ENCODE assay signal across 9 cellular contexts in genomic region chr4:140807491-140808257, GRCh38. TPM values are rescaled to one million over a fixed set of nuclear protein-coding genes. Genes with fewer than 3 reads are reported as not detected.
DNase-seq lines count a peak whose midpoint lies in the region; ATAC-seq, FAIRE-seq and TF ChIP-seq lines count a peak whose summit lies in the region.
"Had no signal": no experiment of that assay in that cellular context is flagged by ENCODE, and none has a peak within 500 bp of the region (broad histone marks: within the 10 kb centered on the region; RNA-seq: fewer than 3 reads in every experiment).

No MANE protein-coding gene starts in this region.

- H3K9me3 Mint-ChIP-seq in astrocyte (ENCODE audit: unreplicated experiment): no peaks in the 10 kb centered on the region
- no peaks in the 10 kb centered on the region for H3K9me3 Mint-ChIP-seq in activated CD4-positive, alpha-beta T cell treated with anti-CD3 and anti-CD28 coated beads, Interleukin-2, amount 10 ng/mL, durations not matched to agents 24 days and 14 days
- no peaks in the 10 kb centered on the region for H3K9me3 Mint-ChIP-seq in activated CD8-positive, alpha-beta memory T cell treated with anti-CD3 and anti-CD28 coated beads, Interleukin-2, amount 10 ng/mL, durations not matched to agents 7 days and 5 days (ENCODE audit: low read depth)

- H3K27me3 ChIP-seq in astrocyte (ENCODE audit: insufficient read depth, low read length) (peaks cover 6% of the 10 kb centered on the region), upper lobe of right lung (no peaks in the 10 kb centered on the region)

- DNase-seq in Right ventricle myocardium inferior (ENCODE audit: missing footprints) (no peak), cardiac septum (ENCODE audit: low spot score) (no peak), astrocyte (ENCODE audit: low read depth) (peak; percentile 44), upper lobe of right lung (no peak)
- no peak for DNase-seq in stimulated activated CD4-positive, alpha-beta T cell treated with anti-CD3 and anti-CD28 coated beads, Interleukin-15, amount 100 ng/mL, for 24 hours
- DNase-seq in activated CD4-positive, alpha-beta T cell treated with anti-CD3 and anti-CD28 coated beads, Interleukin-2, amount 10 ng/mL, durations not matched to agents 24 days and 14 days: no peak
- no peak for DNase-seq in activated CD8-positive, alpha-beta memory T cell treated with anti-CD3 and anti-CD28 coated beads, Interleukin-2, amount 10 ng/mL, durations not matched to agents 7 days and 5 days
- DNase-seq: NCI-H1105 treated with DMSO at 0.1 percent for 48 hours had no signal

- H3K27me3 Mint-ChIP-seq in astrocyte (ENCODE audit: low read depth, unreplicated experiment): peaks cover 7% of the 10 kb centered on the region
- H3K27me3 Mint-ChIP-seq in activated CD4-positive, alpha-beta T cell treated with anti-CD3 and anti-CD28 coated beads, Interleukin-2, amount 10 ng/mL, durations not matched to agents 24 days and 14 days: no peaks in the 10 kb centered on the region
- no peaks in the 10 kb centered on the region for H3K27me3 Mint-ChIP-seq in activated CD8-positive, alpha-beta memory T cell treated with anti-CD3 and anti-CD28 coated beads, Interleukin-2, amount 10 ng/mL, durations not matched to agents 7 days and 5 days

- no peaks in the 10 kb centered on the region for H4K20me1 ChIP-seq in astrocyte (ENCODE audit: insufficient read depth, low read length)

- H3K36me3 Mint-ChIP-seq in astrocyte (ENCODE audit: low read depth, unreplicated experiment): no peaks in the 10 kb centered on the region
- no peaks in the 10 kb centered on the region for H3K36me3 Mint-ChIP-seq in activated CD4-positive, alpha-beta T cell treated with anti-CD3 and anti-CD28 coated beads, Interleukin-2, amount 10 ng/mL, durations not matched to agents 24 days and 14 days (ENCODE audit: low read depth)
- no peaks in the 10 kb centered on the region for H3K36me3 Mint-ChIP-seq in activated CD8-positive, alpha-beta memory T cell treated with anti-CD3 and anti-CD28 coated beads, Interleukin-2, amount 10 ng/mL, durations not matched to agents 7 days and 5 days

- CTCF ChIA-PET in activated CD8-positive, alpha-beta memory T cell treated with anti-CD3 and anti-CD28 coated beads, Interleukin-2, amount 10 ng/mL, durations not matched to agents 7 days and 5 days (lab: Charles Lee): interaction anchor here (0.6 kb wide), 1 partner anchor 452 kb away, joined by 3 read pairs; no protein-coding TSS in a partner anchor

- no peaks in the 10 kb centered on the region for H3K4me1 Mint-ChIP-seq in astrocyte (ENCODE audit: low read depth, unreplicated experiment)
- no peaks in the 10 kb centered on the region for H3K4me1 Mint-ChIP-seq in activated CD4-positive, alpha-beta T cell treated with anti-CD3 and anti-CD28 coated beads, Interleukin-2, amount 10 ng/mL, durations not matched to agents 24 days and 14 days
- no peaks in the 10 kb centered on the region for H3K4me1 Mint-ChIP-seq in activated CD8-positive, alpha-beta memory T cell treated with anti-CD3 and anti-CD28 coated beads, Interleukin-2, amount 10 ng/mL, durations not matched to agents 7 days and 5 days

- no peak overlapping the region for H3K4me3 Mint-ChIP-seq in astrocyte (ENCODE audit: unreplicated experiment)
- H3K4me3 Mint-ChIP-seq in activated CD4-positive, alpha-beta T cell treated with anti-CD3 and anti-CD28 coated beads, Interleukin-2, amount 10 ng/mL, durations not matched to agents 24 days and 14 days: no peak overlapping the region
- no peak overlapping the region for H3K4me3 Mint-ChIP-seq in activated CD8-positive, alpha-beta memory T cell treated with anti-CD3 and anti-CD28 coated beads, Interleukin-2, amount 10 ng/mL, durations not matched to agents 7 days and 5 days

- H3K4me3 ChIP-seq in astrocyte (ENCODE audit: insufficient read depth, low read depth, low read length) (no peak overlapping the region), upper lobe of right lung (no peak overlapping the region)

- no peak overlapping the region for H2AFZ ChIP-seq in astrocyte (ENCODE audit: low read depth, low read length)

- H3K79me2 ChIP-seq in astrocyte (ENCODE audit: insufficient read depth, low read length): no peaks in the 10 kb centered on the region

- no peak for FAIRE-seq in astrocyte (lab: Jason Lieb, UNC)

- intact Hi-C loops in Right ventricle myocardium inferior (cut with DNase I): no loop called here
- intact Hi-C loops in cardiac septum (cut with DNase I): no loop called here
- intact Hi-C loops in upper lobe of right lung (cut with DNase I): no loop called here
- intact Hi-C loops in activated CD4-positive, alpha-beta T cell treated with anti-CD3 and anti-CD28 coated beads, Interleukin-2, amount 10 ng/mL, durations not matched to agents 24 days and 14 days (cut with micrococcal nuclease): no loop called here

- H3K4me1 ChIP-seq in astrocyte (ENCODE audit: insufficient read depth, low read length): no peaks in the 10 kb centered on the region
- H3K4me1 ChIP-seq in upper lobe of right lung: peaks cover 20% of the 10 kb centered on the region

- H3K27ac ChIP-seq in astrocyte (ENCODE audit: low read depth, low read length) (no peak overlapping the region), upper lobe of right lung (peak overlapping the region; percentile 11)

- no peak overlapping the region for H3K9ac ChIP-seq in astrocyte (ENCODE audit: low read length)

- H3K27ac Mint-ChIP-seq in astrocyte (ENCODE audit: unreplicated experiment): no peak overlapping the region
- H3K27ac Mint-ChIP-seq in activated CD4-positive, alpha-beta T cell treated with anti-CD3 and anti-CD28 coated beads, Interleukin-2, amount 10 ng/mL, durations not matched to agents 24 days and 14 days: no peak overlapping the region
- H3K27ac Mint-ChIP-seq in activated CD8-positive, alpha-beta memory T cell treated with anti-CD3 and anti-CD28 coated beads, Interleukin-2, amount 10 ng/mL, durations not matched to agents 7 days and 5 days: no peak overlapping the region

- H3K4me2 ChIP-seq in astrocyte (ENCODE audit: low read length): no peak overlapping the region

- ATAC-seq in Right ventricle myocardium inferior (peak; percentile 42), HG03095 (IDR thresholded peaks at IDR 0.05; ENCODE audit: unreplicated experiment) (peak; percentile 75), upper lobe of right lung (peak; percentile 67)
- no peak for ATAC-seq in activated CD8-positive, alpha-beta memory T cell treated with anti-CD3 and anti-CD28 coated beads, Interleukin-2, amount 10 ng/mL, durations not matched to agents 7 days and 5 days

- no peaks in the 10 kb centered on the region for H3K36me3 ChIP-seq in astrocyte (ENCODE audit: insufficient read depth, low read length)
- no peaks in the 10 kb centered on the region for H3K36me3 ChIP-seq in upper lobe of right lung

- TF ChIP-seq CTCF in astrocyte (IDR thresholded peaks at IDR 0.05; ENCODE audit: insufficient read depth, low read depth, low read length) (no peak), upper lobe of right lung (IDR thresholded peaks at IDR 0.05) (no peak)

- H3K9me3 ChIP-seq in astrocyte (ENCODE audit: insufficient read depth, low read depth, low read length) (no peaks in the 10 kb centered on the region), upper lobe of right lung (no peaks in the 10 kb centered on the region)

RNA-seq across cellular contexts. Expression of gene TBC1D9, which starts 51.5 kb away (rescaled TPM):
- total RNA-seq in Right ventricle myocardium inferior: 11.1 TPM
- 15.0 TPM for total RNA-seq in cardiac septum
- 29.6 and 31.6 TPM in 2 replicates for total RNA-seq in astrocyte
- 39.5 TPM for total RNA-seq in upper lobe of right lung
- total RNA-seq in activated CD4-positive, alpha-beta T cell treated with anti-CD3 and anti-CD28 coated beads, Interleukin-2, amount 10 ng/mL, durations not matched to agents 24 days and 14 days: not detected in 2 replicates
- total RNA-seq in activated CD8-positive, alpha-beta memory T cell treated with anti-CD3 and anti-CD28 coated beads, Interleukin-2, amount 10 ng/mL, durations not matched to agents 7 days and 5 days: under 1 TPM in 1 of 2 experiments, not detected in 1; 0.14 TPM

Comparison
In these comparisons a context has a peak if more than half of its experiments do, and no peak if none do; other contexts are left out.
1. RNA of gene TBC1D9, which starts 51.5 kb away (total RNA-seq): 39.5 TPM in upper lobe of right lung (single experiment), 29.6 to 31.6 TPM in astrocyte, 15.0 TPM in cardiac septum (single experiment) and 11.1 TPM in Right ventricle myocardium inferior (single experiment); 0.14 TPM in activated CD8-positive, alpha-beta memory T cell treated with anti-CD3 and anti-CD28 coated beads, Interleukin-2, amount 10 ng/mL, durations not matched to agents 7 days and 5 days and not detected in activated CD4-positive, alpha-beta T cell treated with anti-CD3 and anti-CD28 coated beads, Interleukin-2, amount 10 ng/mL, durations not matched to agents 24 days and 14 days; every median in the first group is over 10 times any median in the second.